ENCODE assay signal across 19 cellular contexts in genomic region chr15:36926422-36926815, GRCh38.
DNase-seq lines count a peak whose midpoint lies in the region; ATAC-seq and TF ChIP-seq lines count a peak whose summit lies in the region.
"Had no signal": no experiment of that assay in that cellular context is flagged by ENCODE, and none has a peak within 500 bp of the region (broad histone marks: within the 10 kb centered on the region; RNA-seq: fewer than 3 reads in every experiment).

No MANE protein-coding gene starts in this region.

- H3K4me3 Mint-ChIP-seq in brain, result peak overlapping the region in 3 of 5 experiments; percentile 7 to 68 (median 36)
- H3K4me3 Mint-ChIP-seq: CD8-positive, alpha-beta T cell had no signal

- H3K36me3 ChIP-seq in cardiac muscle cell (peaks cover 42% of the 10 kb centered on the region), right atrium auricular region (no peaks in the 10 kb centered on the region), uterus (no peaks in the 10 kb centered on the region)
- H3K36me3 ChIP-seq: BLaER1, SJCRH30 had no signal

- DNase-seq in cardiac muscle cell (ENCODE audit: low read depth in 1 of 2, low spot score in 1 of 2) (no peak), right atrium auricular region (ENCODE audit: low spot score) (no peak), NCI-H2081 (lab: John Stamatoyannopoulos, UW) (peak; percentile 33 to 81), uterus (no peak), activated T-cell treated with anti-CD3 and anti-CD28 coated beads for 4 hours (no peak)
- no peak for DNase-seq in activated CD4-positive, alpha-beta T cell treated with anti-CD3 and anti-CD28 coated beads for 1 hour
- DNase-seq: CD8-positive, alpha-beta T cell; GM23248; HCEC 1CT; KG1; NCI-H187; NCI-H226; PC-3; SJCRH30 had no signal

- H3K27ac ChIP-seq in cardiac muscle cell (peak overlapping the region; percentile 40), right atrium auricular region (no peak overlapping the region), uterus (peak overlapping the region; percentile 23 to 47)
- H3K27ac ChIP-seq: BLaER1, GM23248, RWPE1, SJCRH30 had no signal

- H3K9me3 Mint-ChIP-seq in brain, result peaks cover 0 to 10% (median 7%) of the 10 kb centered on the region in 5 experiments

- no peaks in the 10 kb centered on the region for H3K27me3 ChIP-seq in cardiac muscle cell
- no peaks in the 10 kb centered on the region for H3K27me3 ChIP-seq in right atrium auricular region
- H3K27me3 ChIP-seq in uterus, result no peaks in the 10 kb centered on the region
- H3K27me3 ChIP-seq: BLaER1, SJCRH30 had no signal

- peaks cover 67% of the 10 kb centered on the region for H3K36me3 Mint-ChIP-seq in brain
- H3K36me3 Mint-ChIP-seq: CD8-positive, alpha-beta T cell had no signal

- no peak for ATAC-seq in HG03354 (IDR thresholded peaks at IDR 0.05; ENCODE audit: poor library complexity, severe bottlenecking, unreplicated experiment)
- ATAC-seq: CD8-positive, alpha-beta T cell; HepG2; PC-3 had no signal

- H3K27me3 Mint-ChIP-seq in brain, result no peaks in the 10 kb centered on the region

- H3K4me3 ChIP-seq in cardiac muscle cell (no peak overlapping the region), right atrium auricular region (no peak overlapping the region), uterus (no peak overlapping the region)
- H3K4me3 ChIP-seq: BLaER1, GM23248, SJCRH30 had no signal

- TF ChIP-seq CTCF in cardiac muscle cell (IDR thresholded peaks at IDR 0.05; ENCODE audit: low read depth, low read length) (no peak), right atrium auricular region (IDR thresholded peaks at IDR 0.05) (no peak), brain (conservative IDR thresholded peaks at IDR 0.05) (no peak), uterus (IDR thresholded peaks at IDR 0.05) (no peak)

- intact Hi-C loops in uterus (cut with DNase I; ENCODE audit: low total_unique reads), result no loop called here

- no peak for TF ChIP-seq POLR2A in uterus (IDR thresholded peaks at IDR 0.05)

- H3K9me3 ChIP-seq in cardiac muscle cell (ENCODE audit: low read depth) (no peaks in the 10 kb centered on the region), right atrium auricular region (no peaks in the 10 kb centered on the region), uterus (no peaks in the 10 kb centered on the region)
- H3K9me3 ChIP-seq: BLaER1, SJCRH30 had no signal

- H3K4me1 Mint-ChIP-seq in brain, result peaks cover 76% of the 10 kb centered on the region

- H3K4me1 ChIP-seq in cardiac muscle cell (ENCODE audit: low read depth), result peaks cover 55% of the 10 kb centered on the region
- peaks cover 0 to 8% of the 10 kb centered on the region in 2 donors for H3K4me1 ChIP-seq in right atrium auricular region
- peaks cover 3 to 25% of the 10 kb centered on the region in 2 donors for H3K4me1 ChIP-seq in uterus
- H3K4me1 ChIP-seq: BLaER1, SJCRH30 had no signal

- peak overlapping the region in 4 of 5 experiments; percentile 23 to 92 (median 86) for H3K27ac Mint-ChIP-seq in brain
- H3K27ac Mint-ChIP-seq: CD8-positive, alpha-beta T cell had no signal

Comparison
In these comparisons a context has a peak if more than half of its experiments do, and no peak if none do; other contexts are left out.
1. H3K27ac ChIP-seq: peak in cardiac muscle cell (single experiment) and uterus (2 of 2); none in right atrium auricular region (0 of 2).
2. DNase-seq: peak in NCI-H2081 (2 of 2); none in cardiac muscle cell (0 of 2), right atrium auricular region (single experiment), uterus (0 of 2), activated T-cell treated with anti-CD3 and anti-CD28 coated beads for 4 hours (single experiment) and activated CD4-positive, alpha-beta T cell treated with anti-CD3 and anti-CD28 coated beads for 1 hour (single experiment).